Comparison of ENCODE assay signal across 7 cellular contexts in genomic region chr16:20178297-20178696, GRCh38.
"Had no signal": no experiment of that assay in that cellular context is flagged by ENCODE, and none has a peak within 500 bp of the region (broad histone marks: within the 10 kb centered on the region; RNA-seq: fewer than 3 reads in every experiment).

No MANE protein-coding gene starts in this region.

- ATAC-seq: K562 had no signal

- H3K4me3 ChIP-seq: GM23248, K562 had no signal

- H3K4me3 Mint-ChIP-seq: H9 had no signal

- H3K9me3 Mint-ChIP-seq: H9 had no signal

- H3K27ac ChIP-seq: GM23248 had no signal

- DNase-seq: GM23248, GOT3, H9, HCEC 1CT, IMR-90, KG1 had no signal
